ENCODE assay signal across 8 cellular contexts in the genomic region with DNA sequence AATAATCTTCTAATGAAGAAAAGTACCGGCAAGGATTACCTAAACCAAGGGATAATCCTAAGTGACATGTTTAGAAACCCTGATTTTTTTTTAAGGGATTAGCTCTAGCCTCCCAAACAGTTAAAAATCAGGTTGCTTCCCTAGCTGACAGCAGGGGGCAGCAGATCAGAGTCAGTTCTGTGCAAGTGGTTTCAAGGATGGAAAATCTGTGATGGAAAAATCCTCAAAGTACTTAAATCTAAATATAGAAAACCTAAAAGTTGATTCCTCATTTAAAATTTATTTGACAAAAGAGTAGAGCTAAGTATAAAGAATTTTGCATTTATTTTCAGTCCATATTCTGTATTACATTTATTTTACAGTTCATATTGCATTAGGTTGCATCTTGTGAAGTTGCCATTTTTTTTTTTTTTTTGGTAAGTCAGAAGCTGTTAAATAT.
DNase-seq lines count a peak whose midpoint lies in the region; ATAC-seq and TF ChIP-seq lines count a peak whose summit lies in the region.

No MANE protein-coding gene starts in this region.

- H3K9me3 Mint-ChIP-seq in activated T-cell treated with anti-CD3 and anti-CD28 coated beads, Interleukin-2, amount 50 U/mL, for 72 hours, result no peaks in the 10 kb centered on the region

- peak; percentile 53 for ATAC-seq in GM18873 (IDR thresholded peaks at IDR 0.05; ENCODE audit: low FRiP score, unreplicated experiment)
- ATAC-seq in activated T-cell treated with anti-CD3 and anti-CD28 coated beads, Interleukin-2, amount 50 U/mL, for 72 hours (replicated peaks in 1 of 2), result no peak
- ATAC-seq in HG03095 (IDR thresholded peaks at IDR 0.05; ENCODE audit: unreplicated experiment), result no peak

- peak; percentile 97 for TF ChIP-seq CTCF in C4-2B (conservative IDR thresholded peaks at IDR 0.05)

- no peak overlapping the region for H3K27ac Mint-ChIP-seq in activated T-cell treated with anti-CD3 and anti-CD28 coated beads, Interleukin-2, amount 50 U/mL, for 72 hours

- no peak overlapping the region for H3K27ac ChIP-seq in C4-2B

- peaks cover 5% of the 10 kb centered on the region for H3K27me3 Mint-ChIP-seq in activated T-cell treated with anti-CD3 and anti-CD28 coated beads, Interleukin-2, amount 50 U/mL, for 72 hours (ENCODE audit: low read depth)

- H3K4me1 Mint-ChIP-seq in activated T-cell treated with anti-CD3 and anti-CD28 coated beads, Interleukin-2, amount 50 U/mL, for 72 hours (ENCODE audit: low read depth), result no peaks in the 10 kb centered on the region

- DNase-seq in HT1080 (ENCODE audit: low read depth) (peak; percentile 56), NOMO-1 treated with dmso at 0.1 percent for 144 hours (lab: John Stamatoyannopoulos, UW; ENCODE audit: unreplicated experiment) (peak; percentile 36), germinal center (ENCODE audit: low spot score) (peak; percentile 32), putamen (ENCODE audit: low spot score) (peak; percentile 75)
- peak; percentile 42 for DNase-seq in activated T-cell treated with anti-CD3 and anti-CD28 coated beads, Interleukin-2, amount 50 U/mL, for 72 hours

- H3K4me3 Mint-ChIP-seq in activated T-cell treated with anti-CD3 and anti-CD28 coated beads, Interleukin-2, amount 50 U/mL, for 72 hours, result no peak overlapping the region

- no peaks in the 10 kb centered on the region for H3K36me3 Mint-ChIP-seq in activated T-cell treated with anti-CD3 and anti-CD28 coated beads, Interleukin-2, amount 50 U/mL, for 72 hours (ENCODE audit: insufficient read depth in 2 of 2)
